Comparison of ENCODE assay signal across 11 cellular contexts in genomic region chr12:94240171-94240570, GRCh38.
A peak's percentile ranks its signal among the peaks of the same experiment; 100 is the strongest.
DNase-seq lines count a peak whose midpoint lies in the region; ATAC-seq and TF ChIP-seq lines count a peak whose summit lies in the region.
"Had no signal": no experiment of that assay in that cellular context is flagged by ENCODE, and none has a peak within 500 bp of the region (broad histone marks: within the 10 kb centered on the region; RNA-seq: fewer than 3 reads in every experiment).

No MANE protein-coding gene starts in this region.

- no peaks in the 10 kb centered on the region for H3K79me1 ChIP-seq in mesenchymal stem cell (replicated peaks; ENCODE audit: low read length, poor library complexity, severe bottlenecking)

- H2AFZ ChIP-seq in smooth muscle cell (ENCODE audit: low read depth) (no peak overlapping the region), mesenchymal stem cell (ENCODE audit: low read depth, low read length) (no peak overlapping the region)

- no peak overlapping the region for H3K23ac ChIP-seq in mesenchymal stem cell (ENCODE audit: low read length in 2 of 2)

- intact Hi-C loops in mucosa of descending colon (cut with DNase I, micrococcal nuclease) (no loop called here), gastrocnemius medialis (cut with DNase I; ENCODE audit: low total_unique reads) (no loop called here)
- intact Hi-C loops in activated CD8-positive, alpha-beta T cell treated with anti-CD3 and anti-CD28 coated beads for 36 hours (cut with micrococcal nuclease): no loop called here

- POLR2A ChIA-PET in activated CD8-positive, alpha-beta T cell treated with anti-CD3 and anti-CD28 coated beads for 36 hours (lab: Charles Lee): interaction anchor here (2.1 kb wide), 1 partner anchor 32 kb away, joined by 7 read pairs; no protein-coding TSS in a partner anchor

- peaks cover 40 to 52% (median 42%) of the 10 kb centered on the region in 3 donors for H3K4me1 Mint-ChIP-seq in IgD-negative memory B cell
- H3K4me1 Mint-ChIP-seq in activated CD8-positive, alpha-beta T cell treated with anti-CD3 and anti-CD28 coated beads for 36 hours (ENCODE audit: low read depth): peaks cover 16% of the 10 kb centered on the region

- H4K20me1 ChIP-seq in smooth muscle cell (ENCODE audit: low read depth): no peaks in the 10 kb centered on the region

- CTCF ChIA-PET in activated CD8-positive, alpha-beta T cell treated with anti-CD3 and anti-CD28 coated beads for 36 hours (lab: Charles Lee): no interaction called here

- no peak overlapping the region for H2BK5ac ChIP-seq in mesenchymal stem cell (ENCODE audit: low read depth, low read length, poor library complexity, severe bottlenecking)

- 90% methylated on average over 1 of the region's 1 CpG for WGBS in smooth muscle cell (ENCODE audit: low lambda C conversion rate)
- no CpG with 5 or more reads among the region's 1 CpG for WGBS in mesenchymal stem cell

- no peak for TF ChIP-seq CTCF in mucosa of descending colon (IDR thresholded peaks at IDR 0.05)
- TF ChIP-seq CTCF in smooth muscle cell (IDR thresholded peaks at IDR 0.05; ENCODE audit: borderline replicate concordance, insufficient read depth, poor library complexity, severe bottlenecking): no peak
- TF ChIP-seq CTCF in gastrocnemius medialis (IDR thresholded peaks at IDR 0.05 in 4 of 5, conservative IDR thresholded peaks at IDR 0.05 in 1 of 5): no peak
- no peak for TF ChIP-seq CTCF in activated CD8-positive, alpha-beta T cell treated with anti-CD3 and anti-CD28 coated beads for 36 hours (IDR thresholded peaks at IDR 0.05)

- no peaks in the 10 kb centered on the region for H3K9me3 ChIP-seq in mucosa of descending colon
- no peaks in the 10 kb centered on the region for H3K9me3 ChIP-seq in smooth muscle cell (replicated peaks; ENCODE audit: low read depth)
- no peaks in the 10 kb centered on the region for H3K9me3 ChIP-seq in mesenchymal stem cell (ENCODE audit: control insufficient read depth, low read length)
- no peaks in the 10 kb centered on the region for H3K9me3 ChIP-seq in gastrocnemius medialis

- no peak overlapping the region for H3K4me2 ChIP-seq in smooth muscle cell
- no peak overlapping the region for H3K4me2 ChIP-seq in mesenchymal stem cell (ENCODE audit: low read length, poor library complexity, severe bottlenecking)

- no peak overlapping the region for H3K14ac ChIP-seq in mesenchymal stem cell (ENCODE audit: low read length in 2 of 2)

- no peak overlapping the region for H2BK12ac ChIP-seq in mesenchymal stem cell (ENCODE audit: low read length in 2 of 2)

- H3K4me3 Mint-ChIP-seq in IgD-negative memory B cell: peak overlapping the region; percentile 36 to 83 (median 60)
- H3K4me3 Mint-ChIP-seq in activated CD8-positive, alpha-beta T cell treated with anti-CD3 and anti-CD28 coated beads for 36 hours: no peak overlapping the region
- H3K4me3 Mint-ChIP-seq: activated CD4-positive, alpha-beta T cell treated with anti-CD3 and anti-CD28 coated beads for 36 hours had no signal

- H2BK15ac ChIP-seq in mesenchymal stem cell (ENCODE audit: low read depth, poor library complexity, severe bottlenecking): no peak overlapping the region

- H3K4me1 ChIP-seq in mucosa of descending colon (ENCODE audit: low read depth) (no peaks in the 10 kb centered on the region), smooth muscle cell (ENCODE audit: low read depth) (peaks cover 5% of the 10 kb centered on the region), mesenchymal stem cell (ENCODE audit: control insufficient read depth, insufficient read depth, low read depth, low read length) (peaks cover 2% of the 10 kb centered on the region), gastrocnemius medialis (peaks cover 0 to 9% of the 10 kb centered on the region in 2 donors)

- TF ChIP-seq POLR2A in gastrocnemius medialis (IDR thresholded peaks at IDR 0.05): no peak

- no peaks in the 10 kb centered on the region for H3F3A ChIP-seq in smooth muscle cell (ENCODE audit: low read depth)

- no peaks in the 10 kb centered on the region for H3K27me3 Mint-ChIP-seq in IgD-negative memory B cell
- no peaks in the 10 kb centered on the region for H3K27me3 Mint-ChIP-seq in activated CD8-positive, alpha-beta T cell treated with anti-CD3 and anti-CD28 coated beads for 36 hours
- H3K27me3 Mint-ChIP-seq: activated CD4-positive, alpha-beta T cell treated with anti-CD3 and anti-CD28 coated beads for 36 hours had no signal

- H3K79me2 ChIP-seq in smooth muscle cell (ENCODE audit: low read depth): no peaks in the 10 kb centered on the region

- no peak overlapping the region for H3K18ac ChIP-seq in mesenchymal stem cell (ENCODE audit: low read depth in 1 of 2, low read length in 2 of 2)

- H3K9me3 Mint-ChIP-seq in IgD-negative memory B cell: peaks cover 0 to 3% (median 0%) of the 10 kb centered on the region in 3 donors
- no peaks in the 10 kb centered on the region for H3K9me3 Mint-ChIP-seq in activated CD8-positive, alpha-beta T cell treated with anti-CD3 and anti-CD28 coated beads for 36 hours

- no peak overlapping the region for H2AK5ac ChIP-seq in mesenchymal stem cell (ENCODE audit: low read length, severe bottlenecking)

- no peak overlapping the region for H4K91ac ChIP-seq in mesenchymal stem cell (ENCODE audit: low read length)

- H3K27ac ChIP-seq in smooth muscle cell (ENCODE audit: low read depth) (no peak overlapping the region), mesenchymal stem cell (ENCODE audit: low read length, poor library complexity, severe bottlenecking) (no peak overlapping the region), gastrocnemius medialis (no peak overlapping the region)

- H3K36me3 ChIP-seq in mucosa of descending colon (ENCODE audit: low read depth): no peaks in the 10 kb centered on the region
- no peaks in the 10 kb centered on the region for H3K36me3 ChIP-seq in smooth muscle cell (ENCODE audit: low read depth)
- peaks cover 0 to 10% of the 10 kb centered on the region in 2 experiments for H3K36me3 ChIP-seq in mesenchymal stem cell (ENCODE audit: control insufficient read depth in 1 of 2, insufficient read depth in 2 of 2, low read depth in 1 of 2, low read length in 2 of 2)
- H3K36me3 ChIP-seq in gastrocnemius medialis: no peaks in the 10 kb centered on the region

- peaks cover 13% of the 10 kb centered on the region for H3K36me3 Mint-ChIP-seq in IgD-negative memory B cell
- peaks cover 16% of the 10 kb centered on the region for H3K36me3 Mint-ChIP-seq in activated CD8-positive, alpha-beta T cell treated with anti-CD3 and anti-CD28 coated beads for 36 hours (ENCODE audit: low read depth)

- in situ Hi-C loops in gastrocnemius medialis (cut with MboI; ENCODE audit: low sequenced_read_pairs in 4 of 4): loop anchor here in 1 of 4 donors (25.0 kb wide), 1 partner anchor 97 kb away; no protein-coding TSS in a partner anchor

- peaks cover 83% of the 10 kb centered on the region for H3K27me3 ChIP-seq in smooth muscle cell (ENCODE audit: low read depth)
- H3K27me3 ChIP-seq in mesenchymal stem cell (ENCODE audit: control insufficient read depth in 1 of 2, insufficient read depth in 1 of 2, low read length in 2 of 2): peaks cover 0 to 10% of the 10 kb centered on the region in 2 experiments
- H3K27me3 ChIP-seq in gastrocnemius medialis: no peaks in the 10 kb centered on the region

- ATAC-seq in GM18867 (IDR thresholded peaks at IDR 0.05; ENCODE audit: unreplicated experiment) (peak; percentile 93), HG02610 (IDR thresholded peaks at IDR 0.05; ENCODE audit: unreplicated experiment) (peak; percentile 80), mucosa of descending colon (peak; percentile 74), gastrocnemius medialis (no peak)
- ATAC-seq in activated CD8-positive, alpha-beta T cell treated with anti-CD3 and anti-CD28 coated beads for 36 hours: no peak

- H3K27ac Mint-ChIP-seq in IgD-negative memory B cell: peak overlapping the region; percentile 55 to 92 (median 65)
- no peak overlapping the region for H3K27ac Mint-ChIP-seq in activated CD8-positive, alpha-beta T cell treated with anti-CD3 and anti-CD28 coated beads for 36 hours
- H3K27ac Mint-ChIP-seq: activated CD4-positive, alpha-beta T cell treated with anti-CD3 and anti-CD28 coated beads for 36 hours had no signal

- no peak overlapping the region for H3K4me3 ChIP-seq in mucosa of descending colon
- H3K4me3 ChIP-seq in smooth muscle cell: no peak overlapping the region
- H3K4me3 ChIP-seq in mesenchymal stem cell (ENCODE audit: insufficient read depth in 1 of 2, low read depth in 1 of 2, low read length in 2 of 2): no peak overlapping the region
- H3K4me3 ChIP-seq in gastrocnemius medialis: no peak overlapping the region

- DNase-seq in mucosa of descending colon (no peak), smooth muscle cell (lab: John Stamatoyannopoulos, UW; ENCODE audit: unreplicated experiment) (no peak), mesenchymal stem cell (no peak), gastrocnemius medialis (no peak)
- no peak for DNase-seq in activated CD8-positive, alpha-beta T cell treated with anti-CD3 and anti-CD28 coated beads for 36 hours
- DNase-seq: activated CD4-positive, alpha-beta T cell treated with anti-CD3 and anti-CD28 coated beads for 36 hours; central memory CD4-positive, alpha-beta T cell; NCI-H2107 had no signal

- no peak overlapping the region for H2BK120ac ChIP-seq in mesenchymal stem cell (ENCODE audit: low read depth, low read length)

- no peak overlapping the region for H4K8ac ChIP-seq in mesenchymal stem cell (ENCODE audit: low read length)

- no peak overlapping the region for H3K9ac ChIP-seq in smooth muscle cell (ENCODE audit: low read depth)
- H3K9ac ChIP-seq in mesenchymal stem cell (ENCODE audit: low read length): no peak overlapping the region

- no peak overlapping the region for H3K4ac ChIP-seq in mesenchymal stem cell (ENCODE audit: low read depth in 1 of 2, low read length in 2 of 2)

Comparison
In these comparisons a context has a peak if more than half of its experiments do, and no peak if none do; other contexts are left out.
1. ATAC-seq: peak in GM18867 (single experiment), HG02610 (single experiment) and mucosa of descending colon (single experiment); none in gastrocnemius medialis (0 of 2) and activated CD8-positive, alpha-beta T cell treated with anti-CD3 and anti-CD28 coated beads for 36 hours (single experiment).